Comparison of ENCODE assay signal across 12 cellular contexts in the genomic region with DNA sequence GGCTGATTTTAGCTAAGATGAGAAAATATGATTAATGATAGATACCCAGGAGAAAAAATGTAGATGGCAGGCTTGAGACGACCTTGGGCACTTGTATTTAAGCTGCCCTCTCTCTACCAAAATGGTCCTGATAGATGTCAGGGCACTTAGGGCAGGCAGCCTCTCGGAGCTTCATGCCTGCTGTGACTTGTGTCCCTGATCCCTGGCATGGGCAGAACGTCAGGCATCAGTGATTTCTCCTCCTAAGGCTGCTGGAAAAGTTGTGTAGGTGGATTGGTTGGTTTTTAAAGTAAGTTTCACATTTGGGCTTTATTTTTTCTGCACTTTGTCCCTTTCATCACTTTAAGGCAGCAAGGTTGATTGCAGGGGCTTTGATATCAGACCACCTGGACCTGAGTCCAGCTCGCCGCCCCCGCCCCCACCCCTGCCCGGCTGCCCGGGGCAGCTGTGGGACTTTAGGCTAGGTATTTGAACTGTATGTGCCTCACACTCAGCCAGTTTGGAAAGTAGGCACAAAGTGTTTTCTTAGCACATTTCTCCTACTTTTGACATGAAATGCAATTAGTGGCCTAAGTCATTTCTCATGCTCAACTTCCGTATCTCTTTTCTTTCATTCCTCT.
"Had no signal": no experiment of that assay in that cellular context is flagged by ENCODE, and none has a peak within 500 bp of the region (broad histone marks: within the 10 kb centered on the region; RNA-seq: fewer than 3 reads in every experiment).

No MANE protein-coding gene starts in this region.

- H3K9me3 Mint-ChIP-seq: activated naive CD4-positive, alpha-beta T cell treated with anti-CD3 and anti-CD28 coated beads, Interleukin-2, amount 50 U/mL, for 24 hours; effector memory CD8-positive, alpha-beta T cell; nephron progenitor cell; T-helper 1 cell treated with Interleukin-12 subunit alpha and Interleukin-12 subunit beta and Interleukin-4 antibody, amounts not matched to agents 30 μg/mL and 1 μg/mL, for 36 hours had no signal

- ATAC-seq: lower lobe of right lung had no signal

- DNase-seq: activated effector memory CD4-positive, alpha-beta T cell treated with anti-CD3 and anti-CD28 coated beads, Interleukin-2, amount 50 U/mL, for 16 hours; amygdala; dermis blood vessel endothelial cell; effector memory CD8-positive, alpha-beta T cell; lower lobe of right lung; nephron progenitor cell; occipital lobe; stimulated activated naive CD4-positive, alpha-beta T cell; transverse colon; WERI-Rb-1 had no signal

- H3K4me3 Mint-ChIP-seq: activated naive CD4-positive, alpha-beta T cell treated with anti-CD3 and anti-CD28 coated beads, Interleukin-2, amount 50 U/mL, for 24 hours; effector memory CD8-positive, alpha-beta T cell; nephron progenitor cell; T-helper 1 cell treated with Interleukin-12 subunit alpha and Interleukin-12 subunit beta and Interleukin-4 antibody, amounts not matched to agents 30 μg/mL and 1 μg/mL, for 36 hours had no signal

- H3K27me3 Mint-ChIP-seq: activated naive CD4-positive, alpha-beta T cell treated with anti-CD3 and anti-CD28 coated beads, Interleukin-2, amount 50 U/mL, for 24 hours; effector memory CD8-positive, alpha-beta T cell had no signal

- H3K27ac Mint-ChIP-seq: activated naive CD4-positive, alpha-beta T cell treated with anti-CD3 and anti-CD28 coated beads, Interleukin-2, amount 50 U/mL, for 24 hours; nephron progenitor cell had no signal

- H3K4me1 Mint-ChIP-seq: nephron progenitor cell had no signal
